In genomic region chr14:24055971-24056799, GRCh38 we compare ENCODE assay signal across 24 cellular contexts. TPM values are rescaled to one million over a fixed set of nuclear protein-coding genes. Genes with fewer than 3 reads are reported as not detected.
DNase-seq lines count a peak whose midpoint lies in the region; ATAC-seq, FAIRE-seq and TF ChIP-seq lines count a peak whose summit lies in the region.
"Had no signal": no experiment of that assay in that cellular context is flagged by ENCODE, and none has a peak within 500 bp of the region (broad histone marks: within the 10 kb centered on the region; RNA-seq: fewer than 3 reads in every experiment).

No MANE protein-coding gene starts in this region.

- H3K9me3 Mint-ChIP-seq in activated naive CD4-positive, alpha-beta T cell treated with anti-CD3 and anti-CD28 coated beads, Interleukin-2, amount 10 ng/mL, durations not matched to agents 7 days and 5 days, result no peaks in the 10 kb centered on the region
- no peaks in the 10 kb centered on the region for H3K9me3 Mint-ChIP-seq in activated naive CD4-positive, alpha-beta T cell treated with anti-CD3 and anti-CD28 coated beads, Interleukin-2, amount 50 U/mL, for 72 hours
- H3K9me3 Mint-ChIP-seq in astrocyte (ENCODE audit: unreplicated experiment), result no peaks in the 10 kb centered on the region

- no peaks in the 10 kb centered on the region for H3K36me3 Mint-ChIP-seq in activated naive CD4-positive, alpha-beta T cell treated with anti-CD3 and anti-CD28 coated beads, Interleukin-2, amount 10 ng/mL, durations not matched to agents 7 days and 5 days
- H3K36me3 Mint-ChIP-seq in activated naive CD4-positive, alpha-beta T cell treated with anti-CD3 and anti-CD28 coated beads, Interleukin-2, amount 50 U/mL, for 72 hours, result peaks cover 0 to 7% of the 10 kb centered on the region in 2 donors
- no peaks in the 10 kb centered on the region for H3K36me3 Mint-ChIP-seq in astrocyte (ENCODE audit: low read depth, unreplicated experiment)

- H3K4me1 Mint-ChIP-seq in activated naive CD4-positive, alpha-beta T cell treated with anti-CD3 and anti-CD28 coated beads, Interleukin-2, amount 10 ng/mL, durations not matched to agents 7 days and 5 days, result peaks cover 18% of the 10 kb centered on the region
- H3K4me1 Mint-ChIP-seq in astrocyte (ENCODE audit: low read depth, unreplicated experiment), result peaks cover 2% of the 10 kb centered on the region

- H2AFZ ChIP-seq in astrocyte (ENCODE audit: low read depth, low read length), result no peak overlapping the region

- peaks cover 9% of the 10 kb centered on the region for H3K27me3 ChIP-seq in astrocyte (ENCODE audit: insufficient read depth, low read length)
- H3K27me3 ChIP-seq in sigmoid colon, result no peaks in the 10 kb centered on the region

- H4K20me1 ChIP-seq in astrocyte (ENCODE audit: insufficient read depth, low read length), result peaks cover 4% of the 10 kb centered on the region

- H3K4me3 ChIP-seq in astrocyte (ENCODE audit: insufficient read depth, low read depth, low read length) (no peak overlapping the region), sigmoid colon (no peak overlapping the region)

- ATAC-seq in activated naive CD4-positive, alpha-beta T cell treated with anti-CD3 and anti-CD28 coated beads, Interleukin-2, amount 50 U/mL, for 72 hours, result no peak

- TF ChIP-seq POLR2A in GM12891 (IDR thresholded peaks at IDR 0.05; ENCODE audit: low read depth, low read length) (no peak), sigmoid colon (IDR thresholded peaks at IDR 0.05) (no peak)

- no peak overlapping the region for H3K4me3 Mint-ChIP-seq in activated naive CD4-positive, alpha-beta T cell treated with anti-CD3 and anti-CD28 coated beads, Interleukin-2, amount 10 ng/mL, durations not matched to agents 7 days and 5 days
- H3K4me3 Mint-ChIP-seq in astrocyte (ENCODE audit: unreplicated experiment), result peak overlapping the region; percentile 15

- no peaks in the 10 kb centered on the region for H3K36me3 ChIP-seq in astrocyte (ENCODE audit: insufficient read depth, low read length)
- no peaks in the 10 kb centered on the region for H3K36me3 ChIP-seq in sigmoid colon

- intact Hi-C loops in sigmoid colon (cut with DNase I), result no loop called here

- DNase-seq in activated naive CD4-positive, alpha-beta T cell treated with anti-CD3 and anti-CD28 coated beads, Interleukin-2, amount 10 ng/mL, durations not matched to agents 7 days and 5 days, result no peak
- DNase-seq in activated naive CD4-positive, alpha-beta T cell treated with anti-CD3 and anti-CD28 coated beads, Interleukin-2, amount 50 U/mL, for 72 hours (ENCODE audit: low spot score in 2 of 2), result no peak
- DNase-seq in GM12891 (ENCODE audit: insufficient read length, low spot score) (peak; percentile 3), astrocyte (ENCODE audit: low read depth) (no peak), sigmoid colon (peak; percentile 42), RWPE1 (ENCODE audit: low spot score) (no peak), NCI-H2107 (lab: John Stamatoyannopoulos, UW) (no peak), iPS-NIHi7 (ENCODE audit: extremely low spot score) (no peak)
- DNase-seq: COR-L47, GF-D8, GOT3, KBM-7, NCI-H1105, NCI-H1694, NCI-H2081 treated with DMSO at 0.1 percent for 48 hours, NCI-H2227 treated with DMSO at 0.1 percent for 48 hours, NCI-H510A treated with DMSO at 0.1 percent for 48 hours, NCI-H774, SHP77 treated with DMSO at 0.1 percent for 48 hours had no signal

- no peaks in the 10 kb centered on the region for H3K4me1 ChIP-seq in astrocyte (ENCODE audit: insufficient read depth, low read length)
- peaks cover 0 to 20% (median 12%) of the 10 kb centered on the region in 4 donors for H3K4me1 ChIP-seq in sigmoid colon

- H3K27ac Mint-ChIP-seq in activated naive CD4-positive, alpha-beta T cell treated with anti-CD3 and anti-CD28 coated beads, Interleukin-2, amount 10 ng/mL, durations not matched to agents 7 days and 5 days, result peak overlapping the region; percentile 77
- H3K27ac Mint-ChIP-seq in activated naive CD4-positive, alpha-beta T cell treated with anti-CD3 and anti-CD28 coated beads, Interleukin-2, amount 50 U/mL, for 72 hours, result peak overlapping the region in 1 of 2 donors; percentile 34
- no peak overlapping the region for H3K27ac Mint-ChIP-seq in astrocyte (ENCODE audit: unreplicated experiment)

- FAIRE-seq in GM12891 (lab: Jason Lieb, UNC), result no peak
- FAIRE-seq in astrocyte (lab: Jason Lieb, UNC), result no peak
- FAIRE-seq: GM18507, RCC 7860 had no signal

- no peaks in the 10 kb centered on the region for H3K79me2 ChIP-seq in astrocyte (ENCODE audit: insufficient read depth, low read length)

- no peak overlapping the region for H3K4me2 ChIP-seq in astrocyte (ENCODE audit: low read length)

- 87 to 88% methylated on average over 10 of the region's 10 CpGs for WGBS in sigmoid colon, 2 donors

- H3K27ac ChIP-seq in astrocyte (ENCODE audit: low read depth, low read length) (no peak overlapping the region), sigmoid colon (no peak overlapping the region), RWPE1 (no peak overlapping the region)
- H3K27ac ChIP-seq: C4-2B had no signal

- CTCF ChIA-PET in activated naive CD4-positive, alpha-beta T cell treated with anti-CD3 and anti-CD28 coated beads, Interleukin-2, amount 10 ng/mL, durations not matched to agents 7 days and 5 days (lab: Charles Lee), result interaction anchor here (1.3 to 7.8 kb wide), 5 partner anchors 9 to 52 kb away, joined by 4 to 240 read pairs (median 54); partner anchors contain the start of gene PCK2
- CTCF ChIA-PET in RWPE1 (lab: Yijun Ruan, JAX), result interaction anchor here (0.6 to 3.5 kb wide), 3 partner anchors 36 to 231 kb away, joined by 3 to 51 read pairs (median 3); partner anchors contain the start of gene PCK2

- peaks cover 63% of the 10 kb centered on the region for H3K27me3 Mint-ChIP-seq in activated naive CD4-positive, alpha-beta T cell treated with anti-CD3 and anti-CD28 coated beads, Interleukin-2, amount 10 ng/mL, durations not matched to agents 7 days and 5 days
- H3K27me3 Mint-ChIP-seq in astrocyte (ENCODE audit: low read depth, unreplicated experiment), result peaks cover 59% of the 10 kb centered on the region

- H3K9me3 ChIP-seq in astrocyte (ENCODE audit: insufficient read depth, low read depth, low read length) (no peaks in the 10 kb centered on the region), sigmoid colon (no peaks in the 10 kb centered on the region)

- no peak overlapping the region for H3K9ac ChIP-seq in astrocyte (ENCODE audit: low read length)

- POLR2A ChIA-PET in RWPE1 (lab: Yijun Ruan, JAX; ENCODE audit: low non-redundant PET), result no interaction called here

- TF ChIP-seq EP300 in sigmoid colon (IDR thresholded peaks at IDR 0.05), result no peak

- TF ChIP-seq CTCF in astrocyte (IDR thresholded peaks at IDR 0.05; ENCODE audit: insufficient read depth, low read depth, low read length) (no peak), sigmoid colon (IDR thresholded peaks at IDR 0.05) (no peak), RWPE1 (conservative IDR thresholded peaks at IDR 0.05; ENCODE audit: low read depth) (no peak)

TF ChIP-seq in GM12891, 5 proteins besides CTCF, POLR2A, EP300 and RAD21:
- TF ChIP-seq PAX5 (IDR thresholded peaks at IDR 0.05; ENCODE audit: insufficient read depth, low read length, severe bottlenecking), result no peak
- no peak for TF ChIP-seq SPI1 (IDR thresholded peaks at IDR 0.05; ENCODE audit: low read depth, low read length)
- TF ChIP-seq POLR2AphosphoS5 (IDR thresholded peaks at IDR 0.05; ENCODE audit: low read depth, low read length), result no peak
- TF ChIP-seq TAF1 (IDR thresholded peaks at IDR 0.05; ENCODE audit: low read depth, low read length), result no peak
- no peak for TF ChIP-seq POU2F2 (IDR thresholded peaks at IDR 0.05; ENCODE audit: low read depth, low read length)

RNA-seq across cellular contexts. Expression of gene CARMIL3, which starts 4.4 kb away (rescaled TPM):
- 1 to 10 TPM; 2.1 to 6.7 TPM for total RNA-seq in activated naive CD4-positive, alpha-beta T cell treated with anti-CD3 and anti-CD28 coated beads, Interleukin-2, amount 50 U/mL, for 72 hours
- polyA plus RNA-seq in GM12891 (2012; ENCODE audit: low read depth, missing spikeins), result 0.30 TPM
- total RNA-seq in astrocyte, result 0.34 and 0.38 TPM in 2 replicates
- total RNA-seq in sigmoid colon, result 1 to 10 TPM in 2 of 4 donors, under 1 TPM in 2; 0.14 to 3.3 (median 0.62) TPM
- polyA plus RNA-seq in sigmoid colon, result 1 to 10 TPM in 1 of 3 donors, under 1 TPM in 2; under 0.01 to 1.7 (median 0.23) TPM

RNA-seq across cellular contexts. Expression of gene CPNE6, which starts 15.2 kb away (rescaled TPM):
- total RNA-seq in activated naive CD4-positive, alpha-beta T cell treated with anti-CD3 and anti-CD28 coated beads, Interleukin-2, amount 50 U/mL, for 72 hours, result under 1 TPM in 1 of 2 donors, not detected in 1; 0.14 TPM
- polyA plus RNA-seq in GM12891 (2012; ENCODE audit: low read depth, missing spikeins), result 0.37 TPM
- not detected in 2 replicates for total RNA-seq in astrocyte
- 1 to 10 TPM in 3 of 4 donors, not detected in 1; 1.8 to 3.3 (median 2.9) TPM for total RNA-seq in sigmoid colon
- under 1 TPM in 1 of 3 donors, not detected in 2; 0.42 TPM for polyA plus RNA-seq in sigmoid colon
- total RNA-seq: Daoy, OCI-LY7 had no signal

RNA-seq across cellular contexts. Expression of gene PCK2, which starts 37.9 kb away (rescaled TPM):
- total RNA-seq in activated naive CD4-positive, alpha-beta T cell treated with anti-CD3 and anti-CD28 coated beads, Interleukin-2, amount 50 U/mL, for 72 hours, result 10 to 100 TPM; 40.9 to 89.2 TPM
- polyA plus RNA-seq in GM12891 (2012; ENCODE audit: low read depth, missing spikeins), result 32.7 TPM
- 73.8 and 101 TPM in 2 replicates for total RNA-seq in astrocyte
- 10 to 100 TPM in 2 of 4 donors, 1 to 10 TPM in 2; 7.1 to 12.2 (median 9.2) TPM for total RNA-seq in sigmoid colon
- 100 to 1,000 TPM in 1 of 3 donors, 10 to 100 TPM in 2; 66.1 to 109 (median 99.5) TPM for polyA plus RNA-seq in sigmoid colon

RNA-seq across cellular contexts. Expression of gene DCAF11, which starts 58.4 kb away (rescaled TPM):
- total RNA-seq in activated naive CD4-positive, alpha-beta T cell treated with anti-CD3 and anti-CD28 coated beads, Interleukin-2, amount 50 U/mL, for 72 hours, result 100 to 1,000 TPM in 1 of 2 donors, 10 to 100 TPM in 1; 66.7 to 146 TPM
- 46.3 TPM for polyA plus RNA-seq in GM12891 (2012; ENCODE audit: low read depth, missing spikeins)
- total RNA-seq in astrocyte, result 26.9 and 27.1 TPM in 2 replicates
- total RNA-seq in sigmoid colon, result 10 to 100 TPM; 37.7 to 82.9 (median 54.8) TPM
- 10 to 100 TPM; 70.9 to 79.8 (median 75.1) TPM for polyA plus RNA-seq in sigmoid colon

RNA-seq across cellular contexts. Expression of gene NRL, which starts 58.6 kb away (rescaled TPM):
- total RNA-seq in activated naive CD4-positive, alpha-beta T cell treated with anti-CD3 and anti-CD28 coated beads, Interleukin-2, amount 50 U/mL, for 72 hours, result 1 to 10 TPM; 2.9 to 4.8 TPM
- 1.0 TPM for polyA plus RNA-seq in GM12891 (2012; ENCODE audit: low read depth, missing spikeins)
- total RNA-seq in astrocyte (0.48 and 0.70 TPM in 2 replicates), sigmoid colon (1 to 10 TPM in 2 of 4 donors, under 1 TPM in 2; 0.71 to 2.2 (median 1.4) TPM)
- 1 to 10 TPM; 1.2 to 2.9 (median 1.8) TPM for polyA plus RNA-seq in sigmoid colon

Comparison
In these comparisons a context has a peak if more than half of its experiments do, and no peak if none do; other contexts are left out.
1. DNase-seq: peak in GM12891 (single experiment) and sigmoid colon (single experiment); none in activated naive CD4-positive, alpha-beta T cell treated with anti-CD3 and anti-CD28 coated beads, Interleukin-2, amount 10 ng/mL, durations not matched to agents 7 days and 5 days (single experiment), activated naive CD4-positive, alpha-beta T cell treated with anti-CD3 and anti-CD28 coated beads, Interleukin-2, amount 50 U/mL, for 72 hours (0 of 2), astrocyte (single experiment), RWPE1 (single experiment), NCI-H2107 (single experiment) and iPS-NIHi7 (single experiment).